In genomic region chr9:80157128-80157527, GRCh38 we compare ENCODE assay signal across 13 cellular contexts.
DNase-seq lines count a peak whose midpoint lies in the region; ATAC-seq and TF ChIP-seq lines count a peak whose summit lies in the region.
"Had no signal": no experiment of that assay in that cellular context is flagged by ENCODE, and none has a peak within 500 bp of the region (broad histone marks: within the 10 kb centered on the region; RNA-seq: fewer than 3 reads in every experiment).

No MANE protein-coding gene starts in this region.

- H4K8ac ChIP-seq in H9 (replicated peaks; ENCODE audit: insufficient read length, low read depth, low read length): no peak overlapping the region

- H3K4me1 Mint-ChIP-seq in natural killer cell treated with Interleukin-12 subunit alpha and Interleukin-12 subunit beta and Interleukin-15 and Interleukin-18, amount 100 ng/mL, for 72 hours (ENCODE audit: low read depth in 2 of 2): no peaks in the 10 kb centered on the region
- H3K4me1 Mint-ChIP-seq in H9: peaks cover 22 to 28% of the 10 kb centered on the region in 2 experiments
- H3K4me1 Mint-ChIP-seq: CD4-positive, CD25-positive, alpha-beta regulatory T cell had no signal

- H4K20me1 ChIP-seq in H9 (ENCODE audit: control insufficient read depth, insufficient read depth, insufficient read length): no peaks in the 10 kb centered on the region

- no peak overlapping the region for H3K18ac ChIP-seq in H9 (ENCODE audit: insufficient read length, low read depth, low read length)

- H3K79me2 ChIP-seq in H9 (ENCODE audit: insufficient read depth, low read length): no peaks in the 10 kb centered on the region

- H2AFZ ChIP-seq in H9 (ENCODE audit: low read length): no peak overlapping the region

- no peak overlapping the region for H4K91ac ChIP-seq in H9 (ENCODE audit: insufficient read length, low read depth, low read length)

- H3K23me2 ChIP-seq in H9 (ENCODE audit: insufficient read length, low read depth, low read length, poor library complexity, severe bottlenecking): no peaks in the 10 kb centered on the region

- DNase-seq in fibroblast of gingiva (ENCODE audit: low read depth): peak; percentile 4
- no peak for DNase-seq in natural killer cell treated with Interleukin-12 subunit alpha and Interleukin-12 subunit beta and Interleukin-15 and Interleukin-18, amount 100 ng/mL, for 72 hours (ENCODE audit: low spot score)
- no peak for DNase-seq in H9
- no peak for DNase-seq in AML-193 (lab: John Stamatoyannopoulos, UW)
- DNase-seq in stimulated activated CD8-positive, alpha-beta memory T cell treated with anti-CD3 and anti-CD28 coated beads, Interleukin-4, amount 100 ng/mL, for 48 hours: no peak
- DNase-seq: CD4-positive, CD25-positive, alpha-beta regulatory T cell; esophagus squamous epithelium; KG1; right cardiac atrium; tibial artery had no signal

- H2AK5ac ChIP-seq in H9 (ENCODE audit: insufficient read length, low read length): no peak overlapping the region

- H3K9me3 ChIP-seq in H9 (ENCODE audit: control insufficient read depth, low read depth, low read length): no peaks in the 10 kb centered on the region
- H3K9me3 ChIP-seq: esophagus squamous epithelium, tibial artery had no signal

- no peak overlapping the region for H3K9ac ChIP-seq in H9 (ENCODE audit: extremely low read depth, insufficient read length, low read length)

- ATAC-seq in GM18870 (IDR thresholded peaks at IDR 0.05; ENCODE audit: unreplicated experiment) (peak; percentile 34), GM21619 (IDR thresholded peaks at IDR 0.05; ENCODE audit: unreplicated experiment) (peak; percentile 38), HG03159 (IDR thresholded peaks at IDR 0.05; ENCODE audit: unreplicated experiment) (peak; percentile 43)
- ATAC-seq in natural killer cell treated with Interleukin-12 subunit alpha and Interleukin-12 subunit beta and Interleukin-15 and Interleukin-18, amount 100 ng/mL, for 72 hours: no peak

- no peak for TF ChIP-seq CTCF in H9 (conservative IDR thresholded peaks at IDR 0.05)

- WGBS in H9 (ENCODE audit: extremely low coverage, insufficient read length, low lambda C conversion rate): no CpG with 5 or more reads among the region's 1 CpG

- no peaks in the 10 kb centered on the region for H3K4me1 ChIP-seq in H9 (ENCODE audit: insufficient read depth, low read length)

- H4K5ac ChIP-seq in H9 (ENCODE audit: insufficient read length, low read depth, low read length): no peak overlapping the region

- H3K23ac ChIP-seq in H9 (ENCODE audit: insufficient read length, low read depth, low read length): no peak overlapping the region

- H3K9me3 Mint-ChIP-seq in natural killer cell treated with Interleukin-12 subunit alpha and Interleukin-12 subunit beta and Interleukin-15 and Interleukin-18, amount 100 ng/mL, for 72 hours: no peaks in the 10 kb centered on the region
- peaks cover 6% of the 10 kb centered on the region in 2 experiments for H3K9me3 Mint-ChIP-seq in H9

- H2BK5ac ChIP-seq in H9 (ENCODE audit: insufficient read length, low read length): no peak overlapping the region

- H2BK12ac ChIP-seq in H9 (ENCODE audit: insufficient read length, low read depth, low read length): no peak overlapping the region

- H3K27me3 ChIP-seq in H9 (ENCODE audit: insufficient read depth, low read length): no peaks in the 10 kb centered on the region
- H3K27me3 ChIP-seq: esophagus squamous epithelium, tibial artery had no signal

- H3K27ac Mint-ChIP-seq in natural killer cell treated with Interleukin-12 subunit alpha and Interleukin-12 subunit beta and Interleukin-15 and Interleukin-18, amount 100 ng/mL, for 72 hours: no peak overlapping the region
- H3K27ac Mint-ChIP-seq in H9: no peak overlapping the region

- no peak overlapping the region for H3K4me2 ChIP-seq in H9 (ENCODE audit: insufficient read depth, insufficient read length, low read length)

- H2BK120ac ChIP-seq in H9 (ENCODE audit: low read depth, low read length, poor library complexity, severe bottlenecking): no peak overlapping the region

- H3T11ph ChIP-seq in H9 (ENCODE audit: low read length): no peak overlapping the region

- H3K4ac ChIP-seq in H9 (ENCODE audit: low read depth, low read length): no peak overlapping the region

- no peak overlapping the region for H2BK20ac ChIP-seq in H9 (ENCODE audit: low read depth, low read length, poor library complexity, severe bottlenecking)

- no peak overlapping the region for H3K4me3 Mint-ChIP-seq in natural killer cell treated with Interleukin-12 subunit alpha and Interleukin-12 subunit beta and Interleukin-15 and Interleukin-18, amount 100 ng/mL, for 72 hours
- H3K4me3 Mint-ChIP-seq in H9: no peak overlapping the region
- H3K4me3 Mint-ChIP-seq: CD4-positive, CD25-positive, alpha-beta regulatory T cell had no signal

- H3K14ac ChIP-seq in H9 (ENCODE audit: insufficient read depth, low read length): no peak overlapping the region

- H3K27me3 Mint-ChIP-seq in natural killer cell treated with Interleukin-12 subunit alpha and Interleukin-12 subunit beta and Interleukin-15 and Interleukin-18, amount 100 ng/mL, for 72 hours: peaks cover 0 to 4% of the 10 kb centered on the region in 2 donors
- no peaks in the 10 kb centered on the region for H3K27me3 Mint-ChIP-seq in H9 (ENCODE audit: low read depth)

- no peaks in the 10 kb centered on the region for H3K79me1 ChIP-seq in H9 (ENCODE audit: insufficient read depth, low read depth, low read length, poor library complexity, severe bottlenecking)

- no peaks in the 10 kb centered on the region for H3K36me3 Mint-ChIP-seq in natural killer cell treated with Interleukin-12 subunit alpha and Interleukin-12 subunit beta and Interleukin-15 and Interleukin-18, amount 100 ng/mL, for 72 hours
- H3K36me3 Mint-ChIP-seq in H9 (ENCODE audit: insufficient read depth in 1 of 3, low read depth in 3 of 3): peaks cover 2 to 7% (median 5%) of the 10 kb centered on the region in 3 experiments; a peak in 5 of 7 replicates
- H3K36me3 Mint-ChIP-seq: CD4-positive, CD25-positive, alpha-beta regulatory T cell had no signal

- H3K27ac ChIP-seq in H9 (ENCODE audit: insufficient read length, low read depth, low read length): no peak overlapping the region
- H3K27ac ChIP-seq: esophagus squamous epithelium, tibial artery had no signal

- no peak overlapping the region for H2BK15ac ChIP-seq in H9 (ENCODE audit: low read depth, low read length)

- H3K56ac ChIP-seq in H9 (ENCODE audit: insufficient read length, low read depth, low read length): no peak overlapping the region

Comparison
In these comparisons a context has a peak if more than half of its experiments do, and no peak if none do; other contexts are left out.
1. ATAC-seq: peak in GM18870 (single experiment), GM21619 (single experiment) and HG03159 (single experiment); none in natural killer cell treated with Interleukin-12 subunit alpha and Interleukin-12 subunit beta and Interleukin-15 and Interleukin-18, amount 100 ng/mL, for 72 hours (0 of 2).